In the genomic region with DNA sequence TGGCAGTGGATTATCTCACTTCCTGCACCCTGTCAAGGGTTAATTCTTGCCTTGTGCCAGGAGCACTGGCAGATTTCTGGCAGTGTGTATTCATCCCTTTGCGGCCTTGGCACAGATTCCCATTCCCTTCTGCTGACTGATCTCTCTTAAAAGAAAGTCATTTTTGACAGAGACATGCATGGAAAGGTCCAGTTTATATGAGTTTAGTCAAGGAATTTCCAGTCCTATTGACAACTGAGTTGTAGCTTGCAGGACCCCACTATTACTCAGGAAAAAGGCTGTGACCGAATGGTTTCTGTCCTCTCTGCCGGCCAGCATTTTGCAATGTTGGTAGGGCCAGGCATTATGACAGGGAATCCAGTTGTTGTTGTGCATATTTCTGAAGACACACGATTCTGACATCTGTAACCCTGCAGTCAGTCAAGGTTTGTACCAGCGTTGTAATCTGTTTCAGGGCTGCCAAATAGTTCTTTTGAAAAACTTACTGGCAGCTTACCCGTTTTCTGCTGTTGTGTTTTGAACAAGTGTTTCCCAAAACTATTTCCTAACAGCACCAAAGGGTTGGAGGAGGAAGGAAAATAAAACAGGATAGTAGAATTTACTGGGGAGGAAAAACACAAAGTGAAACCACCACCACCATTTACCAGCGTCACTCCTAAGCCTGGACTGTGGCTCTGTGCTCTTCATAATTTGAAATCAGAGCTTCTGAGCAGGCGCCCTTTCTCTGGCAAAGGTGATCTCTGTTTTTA, we compare ENCODE assay signal across 8 cellular contexts.
DNase-seq lines count a peak whose midpoint lies in the region; ATAC-seq and TF ChIP-seq lines count a peak whose summit lies in the region.

No MANE protein-coding gene starts in this region.

- ATAC-seq in right lobe of liver = peak; percentile 48 to 71 (median 64)

- H3K27ac ChIP-seq in coronary artery (peak overlapping the region; percentile 87 to 90), right lobe of liver (peak overlapping the region; percentile 67 to 80 (median 79)), tibial nerve (peak overlapping the region; percentile 68 to 88 (median 82))

- no peak for TF ChIP-seq POLR2A in right lobe of liver (IDR thresholded peaks at IDR 0.05)
- TF ChIP-seq POLR2A in tibial nerve (IDR thresholded peaks at IDR 0.05) = no peak

- H3K36me3 ChIP-seq in right lobe of liver (no peaks in the 10 kb centered on the region), tibial nerve (no peaks in the 10 kb centered on the region)

- H3K4me3 ChIP-seq in coronary artery (peak overlapping the region; percentile 56), right lobe of liver (peak overlapping the region in 2 of 3 donors; percentile 21 to 22), tibial nerve (peak overlapping the region in 3 of 4 donors; percentile 5 to 35 (median 22))

- peak; percentile 10 to 82 for TF ChIP-seq EP300 in tibial nerve (IDR thresholded peaks at IDR 0.05)

- H3K9me3 ChIP-seq in right lobe of liver (no peaks in the 10 kb centered on the region), tibial nerve (no peaks in the 10 kb centered on the region)

- 10% methylated on average over 7 of the region's 8 CpGs for WGBS in right lobe of liver (ENCODE audit: insufficient coverage, low coverage, low lambda C conversion rate, missing lambda C conversion rate)
- WGBS in tibial nerve, 2 donors = 13% methylated on average over 8 of the region's 8 CpGs

- intact Hi-C loops in right lobe of liver (cut with DNase I) = no loop called here

- DNase-seq in NCI-H2029 treated with DMSO at 0.1 percent for 48 hours (lab: John Stamatoyannopoulos, UW) (peak; percentile 26), coronary artery (ENCODE audit: low spot score) (no peak), right lobe of liver (peak in 1 of 3 donors; percentile 35), tibial nerve (ENCODE audit: low spot score in 2 of 2) (peak in 1 of 2 donors; percentile 70), hippocampal formation (lab: John Stamatoyannopoulos, UW) (no peak), SK-N-DZ (ENCODE audit: low spot score) (no peak), NCI-H82 treated with DMSO at 0.1 percent for 48 hours (lab: John Stamatoyannopoulos, UW; ENCODE audit: unreplicated experiment) (no peak), HUDEP-2 (lab: John Stamatoyannopoulos, UW; ENCODE audit: unreplicated experiment in 76 of 76) (no peak)

- peaks cover 0 to 26% (median 5%) of the 10 kb centered on the region in 4 donors for H3K4me1 ChIP-seq in right lobe of liver
- peaks cover 0 to 50% (median 14%) of the 10 kb centered on the region in 4 donors for H3K4me1 ChIP-seq in tibial nerve

- no peak for TF ChIP-seq CTCF in coronary artery (IDR thresholded peaks at IDR 0.05)
- TF ChIP-seq CTCF in right lobe of liver (IDR thresholded peaks at IDR 0.05) = no peak
- TF ChIP-seq CTCF in tibial nerve (IDR thresholded peaks at IDR 0.05) = no peak

- H3K27me3 ChIP-seq in right lobe of liver = no peaks in the 10 kb centered on the region
- H3K27me3 ChIP-seq in tibial nerve = no peaks in the 10 kb centered on the region
